ENCODE assay signal across 8 cellular contexts in the genomic region with DNA sequence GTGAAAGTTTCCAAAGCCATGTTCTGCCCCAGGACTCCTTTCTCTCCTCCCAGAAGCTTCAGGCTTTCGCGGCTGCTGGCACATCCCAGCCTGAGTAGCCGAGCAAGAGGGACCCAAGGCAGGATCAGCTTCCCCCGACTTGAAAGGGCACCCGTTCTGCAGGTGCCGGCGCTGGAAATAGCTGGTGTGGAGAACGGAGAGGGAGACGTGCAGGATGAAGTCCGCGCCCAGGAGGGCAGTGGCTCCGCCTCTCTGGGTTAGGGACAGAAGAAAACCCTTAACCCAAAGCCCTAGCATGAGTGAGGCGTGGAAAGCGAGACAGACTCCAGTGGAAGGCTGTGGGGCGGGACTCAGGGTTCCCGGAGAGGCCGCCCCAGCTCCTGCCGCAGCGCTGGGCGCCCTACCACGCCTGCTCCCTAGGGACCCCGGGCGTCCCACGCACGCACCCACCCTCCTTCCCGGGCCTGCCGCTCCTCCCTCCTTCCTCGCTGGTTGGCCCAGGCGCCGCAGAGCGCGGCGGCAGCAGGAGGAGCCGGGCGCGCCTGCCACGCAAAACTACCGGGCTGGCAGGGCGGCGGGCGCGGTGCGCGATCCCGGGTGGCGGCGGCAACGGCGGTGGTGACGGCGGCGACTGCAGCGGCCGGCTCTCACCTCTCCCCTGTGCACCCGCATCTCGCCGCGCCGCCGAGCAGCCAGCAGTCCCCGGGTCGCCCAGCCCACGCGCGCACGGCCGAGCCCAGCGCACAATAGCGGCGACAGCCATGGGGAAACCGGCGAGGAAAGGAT. TPM values are rescaled to one million over a fixed set of nuclear protein-coding genes. Genes with fewer than 3 reads are reported as not detected.
A peak's percentile ranks its signal among the peaks of the same experiment; 100 is the strongest.
DNase-seq lines count a peak whose midpoint lies in the region; ATAC-seq and TF ChIP-seq lines count a peak whose summit lies in the region.

Gene SLC1A1 (plus strand): TSS at position 550 of the 786 bp plus-strand sequence. CDS start 212 bp downstream, at position 762.

- peak within 1 kb of the TSS; percentile 70 for H3K27ac Mint-ChIP-seq in central memory CD8-positive, alpha-beta T cell (ENCODE audit: low read depth)

- H3K4me1 Mint-ChIP-seq in central memory CD8-positive, alpha-beta T cell: peaks cover 20% of the 10 kb centered on the region

- H3K36me3 ChIP-seq in SK-N-MC (ENCODE audit: insufficient read depth, low read length) (no peaks in the 10 kb centered on the region), kidney epithelial cell (ENCODE audit: control insufficient read depth, insufficient read depth, low read length) (no peaks in the 10 kb centered on the region)

- H3K27ac ChIP-seq in SK-N-MC: no peak within 1 kb of the TSS

- ATAC-seq in GM21360 (IDR thresholded peaks at IDR 0.05; ENCODE audit: unreplicated experiment) (peak; percentile 76), HG03571 (IDR thresholded peaks at IDR 0.05; ENCODE audit: unreplicated experiment) (peak; percentile 69)
- peak; percentile 60 for ATAC-seq in central memory CD8-positive, alpha-beta T cell (replicated peaks; ENCODE audit: extremely low read depth, poor library complexity, severe bottlenecking)

- H3K27me3 Mint-ChIP-seq in central memory CD8-positive, alpha-beta T cell: peaks cover 45% of the 10 kb centered on the region

- H3K4me3 ChIP-seq in SK-N-MC (peak within 1 kb of the TSS; percentile 93), kidney epithelial cell (ENCODE audit: low read depth, low read length) (peak within 1 kb of the TSS; percentile 88)

- H3K4me3 Mint-ChIP-seq in central memory CD8-positive, alpha-beta T cell: peak within 1 kb of the TSS; percentile 81

- H3K9ac ChIP-seq in SK-N-MC (ENCODE audit: insufficient read length): peak within 1 kb of the TSS; percentile 66

- H3K27me3 ChIP-seq in kidney epithelial cell (ENCODE audit: control insufficient read depth, insufficient read depth, low read length): no peaks in the 10 kb centered on the region

- no peak for TF ChIP-seq CTCF in kidney epithelial cell (IDR thresholded peaks at IDR 0.05; ENCODE audit: insufficient read depth, low read length, poor library complexity, severe bottlenecking)

- H3K36me3 Mint-ChIP-seq in central memory CD8-positive, alpha-beta T cell (ENCODE audit: insufficient read depth): peaks cover 2% of the 10 kb centered on the region

- DNase-seq in GM03348 (ENCODE audit: low spot score) (peak; percentile 95), SK-N-MC (ENCODE audit: low read depth, low spot score) (no peak), kidney epithelial cell (ENCODE audit: low read depth) (no peak), SHP77 (lab: John Stamatoyannopoulos, UW) (no peak)
- no peak for DNase-seq in central memory CD8-positive, alpha-beta T cell (ENCODE audit: low spot score in 2 of 2)
- DNase-seq in stimulated activated CD4-positive, alpha-beta T cell treated with anti-CD3 and anti-CD28 coated beads, Interleukin-1b, Interleukin-23, amount 100 ng/mL, for 4 hours (ENCODE audit: low read depth in 2 of 2): peak; percentile 2 to 12

- no peaks in the 10 kb centered on the region for H3K9me3 ChIP-seq in SK-N-MC (ENCODE audit: low read depth, low read length)

- no peaks in the 10 kb centered on the region for H3K9me3 Mint-ChIP-seq in central memory CD8-positive, alpha-beta T cell

RNA-seq across cellular contexts. Expression of gene SLC1A1, which starts in this region (rescaled TPM):
- total RNA-seq in kidney epithelial cell: 4.7 and 6.1 TPM in 2 replicates

Comparison
In these comparisons a context has a peak if more than half of its experiments do, and no peak if none do; other contexts are left out.
1. DNase-seq: peak in GM03348 (single experiment) and stimulated activated CD4-positive, alpha-beta T cell treated with anti-CD3 and anti-CD28 coated beads, Interleukin-1b, Interleukin-23, amount 100 ng/mL, for 4 hours (2 of 2); none in SK-N-MC (single experiment), central memory CD8-positive, alpha-beta T cell (0 of 2), kidney epithelial cell (single experiment) and SHP77 (0 of 2).
2. Peak in every context shown above with its lines, with median percentiles within 50 percentile points of each other: ATAC-seq.